In genomic region chr3:101850327-101851048, GRCh38 we compare ENCODE assay signal across 8 cellular contexts. TPM values are rescaled to one million over a fixed set of nuclear protein-coding genes. Genes with fewer than 3 reads are reported as not detected.
A peak's percentile ranks its signal among the peaks of the same experiment; 100 is the strongest.
DNase-seq lines count a peak whose midpoint lies in the region; ATAC-seq and TF ChIP-seq lines count a peak whose summit lies in the region.

No MANE protein-coding gene starts in this region.

- peak overlapping the region; percentile 76 for H3K4me2 ChIP-seq in DOHH2 (ENCODE audit: low read length)

- peaks cover 22% of the 10 kb centered on the region for H4K20me1 ChIP-seq in DOHH2 (ENCODE audit: control insufficient read depth, insufficient read depth, low read depth, low read length)

- H3K9me3 ChIP-seq in DOHH2 (ENCODE audit: control insufficient read depth, insufficient read depth, low read length) (no peaks in the 10 kb centered on the region), skeletal muscle tissue (ENCODE audit: control insufficient read depth in 3 of 3, low read length in 3 of 3) (no peaks in the 10 kb centered on the region)

- H3K9ac ChIP-seq in skeletal muscle tissue (ENCODE audit: low read depth in 1 of 3, low read length in 3 of 3) = peak overlapping the region; percentile 88 to 90 (median 88)

- H3K36me3 ChIP-seq in DOHH2 (ENCODE audit: control insufficient read depth, low read length) (peaks cover 70% of the 10 kb centered on the region), skeletal muscle tissue (ENCODE audit: control insufficient read depth in 3 of 3, insufficient read depth in 3 of 3, low read length in 3 of 3) (peaks cover 26 to 36% (median 33%) of the 10 kb centered on the region in 3 donors)

- H3K27me3 ChIP-seq in DOHH2 (ENCODE audit: control insufficient read depth, low read length) (no peaks in the 10 kb centered on the region), skeletal muscle tissue (ENCODE audit: control insufficient read depth in 3 of 3, insufficient read depth in 3 of 3, low read length in 3 of 3) (no peaks in the 10 kb centered on the region)

- ATAC-seq in GM21786 (IDR thresholded peaks at IDR 0.05; ENCODE audit: unreplicated experiment) = peak; percentile 18
- no peak for ATAC-seq in HG03520 (IDR thresholded peaks at IDR 0.05; ENCODE audit: unreplicated experiment)

- H3K79me2 ChIP-seq in DOHH2 (ENCODE audit: control insufficient read depth, low read length) = peaks cover 81% of the 10 kb centered on the region

- peaks cover 53% of the 10 kb centered on the region for H3K4me1 ChIP-seq in DOHH2 (ENCODE audit: control insufficient read depth, low read length)
- peaks cover 2 to 9% (median 3%) of the 10 kb centered on the region in 3 donors for H3K4me1 ChIP-seq in skeletal muscle tissue (ENCODE audit: control insufficient read depth in 3 of 3, insufficient read depth in 3 of 3, low read length in 3 of 3)

- no peak for TF ChIP-seq CTCF in DOHH2 (IDR thresholded peaks at IDR 0.05; ENCODE audit: low read depth, low read length, poor library complexity, severe bottlenecking)

- DNase-seq in NOMO-1 treated with dmso at 0.1 percent for 144 hours (lab: John Stamatoyannopoulos, UW; ENCODE audit: unreplicated experiment) = peak; percentile 39
- DNase-seq in activated effector memory CD4-positive, alpha-beta T cell treated with anti-CD3 and anti-CD28 coated beads, Interleukin-2, amount 50 U/mL, for 16 hours = peak; percentile 79
- DNase-seq in glomerular visceral epithelial cell (ENCODE audit: extremely low spot score) = peak; percentile 59
- no peak for DNase-seq in NCI-H1930 (lab: John Stamatoyannopoulos, UW)

- H3K4me3 ChIP-seq in DOHH2 (ENCODE audit: low read length) = peak overlapping the region; percentile 84
- peak overlapping the region; percentile 84 to 91 (median 90) for H3K4me3 ChIP-seq in skeletal muscle tissue (ENCODE audit: low read length in 3 of 3)

- H3F3A ChIP-seq in DOHH2 (ENCODE audit: control insufficient read depth, insufficient read depth) = peaks cover 13% of the 10 kb centered on the region

- H3K27ac ChIP-seq in DOHH2 (ENCODE audit: low read depth, low read length) = peak overlapping the region; percentile 62
- H3K27ac ChIP-seq in skeletal muscle tissue (ENCODE audit: low read depth, low read length) = peak overlapping the region; percentile 93

- no peaks in the 10 kb centered on the region for H3K9me2 ChIP-seq in DOHH2 (replicated peaks; ENCODE audit: control insufficient read depth, low read length)

RNA-seq across cellular contexts. Expression of gene NFKBIZ, which starts 1.2 kb away (rescaled TPM):
- 7.8 TPM for total RNA-seq in skeletal muscle tissue

Comparison
In these comparisons a context has a peak if more than half of its experiments do, and no peak if none do; other contexts are left out.
1. DNase-seq: peak in NOMO-1 treated with dmso at 0.1 percent for 144 hours (single experiment), activated effector memory CD4-positive, alpha-beta T cell treated with anti-CD3 and anti-CD28 coated beads, Interleukin-2, amount 50 U/mL, for 16 hours (single experiment) and glomerular visceral epithelial cell (single experiment); none in NCI-H1930 (0 of 2).